1 cellular context compared by ENCODE assay signal in genomic region chr4:121155893-121156292, GRCh38.
A peak's percentile ranks its signal among the peaks of the same experiment; 100 is the strongest.
TF ChIP-seq lines count a peak whose summit lies in the region.

No MANE protein-coding gene starts in this region.

TF ChIP-seq in endothelial cell of umbilical vein, 7 proteins besides CTCF, POLR2A, EP300 and RAD21 (continued from another document):
- TF ChIP-seq MAX (IDR thresholded peaks at IDR 0.05; ENCODE audit: insufficient read depth, insufficient read length) = no peak
- peak; percentile 30 for TF ChIP-seq POLR2AphosphoS5 (IDR thresholded peaks at IDR 0.05; ENCODE audit: insufficient read depth, low read depth, low read length)
TF ChIP-seq in endothelial cell of umbilical vein: peak in this region for 3.
